8 cellular contexts compared by ENCODE assay signal in the genomic region with DNA sequence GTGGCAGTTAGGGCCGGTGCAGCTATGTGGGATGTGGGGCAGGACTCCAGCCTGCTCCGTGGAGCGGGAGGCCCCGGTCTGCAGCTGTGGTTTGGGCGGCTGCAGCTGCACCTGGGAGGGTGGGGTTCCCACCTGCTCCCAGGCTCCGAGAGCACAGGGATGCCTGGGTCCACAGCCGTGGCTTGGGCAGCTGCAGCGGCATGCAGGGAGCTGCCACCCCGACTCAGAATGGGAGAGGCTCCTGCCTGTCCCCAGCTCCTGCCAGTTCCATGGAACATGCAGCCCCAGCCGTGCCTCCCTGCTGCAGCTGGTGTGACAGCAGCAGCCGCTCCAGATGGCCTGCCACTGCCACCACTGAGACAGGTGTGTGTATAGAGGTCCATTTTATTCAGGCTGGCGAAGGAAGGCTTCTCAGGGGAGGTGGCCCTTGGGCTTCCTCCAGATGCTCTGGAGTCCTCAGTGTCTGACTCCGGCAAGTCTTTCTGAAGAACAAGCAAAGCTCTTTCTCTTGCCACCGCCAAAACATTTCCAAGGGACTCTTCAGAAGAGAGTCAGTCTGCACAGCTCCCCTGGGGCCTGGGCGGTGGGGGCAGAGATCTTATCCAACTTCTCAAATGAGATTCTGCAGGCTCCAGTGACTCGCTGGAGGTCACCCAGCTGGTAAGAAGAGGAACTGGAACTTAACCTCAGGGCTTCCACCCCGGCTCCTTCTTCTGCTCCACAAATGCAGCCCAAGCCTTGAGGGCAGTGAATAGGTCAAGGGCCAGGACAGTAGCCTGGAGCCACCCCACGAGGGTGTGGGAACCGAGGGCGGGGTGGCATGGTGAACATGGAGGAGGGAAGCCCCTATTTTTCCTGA. TPM values are rescaled to one million over a fixed set of nuclear protein-coding genes. Genes with fewer than 3 reads are reported as not detected.
DNase-seq lines count a peak whose midpoint lies in the region; ATAC-seq, FAIRE-seq and TF ChIP-seq lines count a peak whose summit lies in the region.

No MANE protein-coding gene starts in this region.

- H3K4me1 Mint-ChIP-seq in astrocyte (ENCODE audit: low read depth, unreplicated experiment), result peaks cover 8% of the 10 kb centered on the region
- no peaks in the 10 kb centered on the region for H3K4me1 Mint-ChIP-seq in activated T-helper 17 cell treated with anti-CD3 and anti-CD28 coated beads, Interleukin-2, amount 50 U/mL, for 72 hours

- no peak overlapping the region for H3K27ac Mint-ChIP-seq in astrocyte (ENCODE audit: unreplicated experiment)
- H3K27ac Mint-ChIP-seq in activated T-helper 17 cell treated with anti-CD3 and anti-CD28 coated beads, Interleukin-2, amount 50 U/mL, for 72 hours, result no peak overlapping the region

- no peak overlapping the region for H3K27ac ChIP-seq in astrocyte (ENCODE audit: low read depth, low read length)

- DNase-seq in GM12865 (ENCODE audit: low read depth) (peak; percentile 93), KBM-7 (peak; percentile 79), astrocyte (ENCODE audit: low read depth) (no peak), posterior vena cava (ENCODE audit: low spot score) (peak; percentile 85)
- DNase-seq in stimulated activated CD8-positive, alpha-beta memory T cell treated with anti-CD3 and anti-CD28 coated beads, Interleukin-4, amount 100 ng/mL, for 48 hours, result no peak
- no peak for DNase-seq in NK-92 treated with Interleukin-12 subunit alpha and Interleukin-12 subunit beta, amount 100 ng/mL, for 24 hours (lab: John Stamatoyannopoulos, UW)

- H3K36me3 ChIP-seq in astrocyte (ENCODE audit: insufficient read depth, low read length), result no peaks in the 10 kb centered on the region

- H3K9ac ChIP-seq in astrocyte (ENCODE audit: low read length), result no peak overlapping the region

- intact Hi-C loops in posterior vena cava (cut with DNase I), result no loop called here

- H3K4me3 Mint-ChIP-seq in astrocyte (ENCODE audit: unreplicated experiment), result no peak overlapping the region
- no peak overlapping the region for H3K4me3 Mint-ChIP-seq in activated T-helper 17 cell treated with anti-CD3 and anti-CD28 coated beads, Interleukin-2, amount 50 U/mL, for 72 hours

- peak overlapping the region; percentile 8 for H3K4me3 ChIP-seq in GM12865 (ENCODE audit: low read depth, low read length)
- H3K4me3 ChIP-seq in astrocyte (ENCODE audit: insufficient read depth, low read depth, low read length), result no peak overlapping the region

- no peak for FAIRE-seq in astrocyte (lab: Jason Lieb, UNC)

- peaks cover 5% of the 10 kb centered on the region for H3K4me1 ChIP-seq in astrocyte (ENCODE audit: insufficient read depth, low read length)

- TF ChIP-seq CTCF in GM12865 (IDR thresholded peaks at IDR 0.05; ENCODE audit: insufficient read depth, low read depth, low read length, missing control alignments), result no peak
- TF ChIP-seq CTCF in astrocyte (IDR thresholded peaks at IDR 0.05; ENCODE audit: insufficient read depth, low read depth, low read length), result no peak

- H3K36me3 Mint-ChIP-seq in astrocyte (ENCODE audit: low read depth, unreplicated experiment), result no peaks in the 10 kb centered on the region
- H3K36me3 Mint-ChIP-seq in activated T-helper 17 cell treated with anti-CD3 and anti-CD28 coated beads, Interleukin-2, amount 50 U/mL, for 72 hours (ENCODE audit: low read depth), result no peaks in the 10 kb centered on the region

- in situ Hi-C loops in KBM-7 (cut with MboI; ENCODE audit: low pct_unique_long_range_greater_than_20kb, low sequenced_read_pairs), result no loop called here

- no peaks in the 10 kb centered on the region for H3K79me2 ChIP-seq in astrocyte (ENCODE audit: insufficient read depth, low read length)

- no peak overlapping the region for H3K4me2 ChIP-seq in astrocyte (ENCODE audit: low read length)

- peak overlapping the region; percentile 67 for H2AFZ ChIP-seq in astrocyte (ENCODE audit: low read depth, low read length)

- H3K27me3 ChIP-seq in astrocyte (ENCODE audit: insufficient read depth, low read length), result no peaks in the 10 kb centered on the region

- H3K9me3 Mint-ChIP-seq in astrocyte (ENCODE audit: unreplicated experiment), result peaks cover 5% of the 10 kb centered on the region
- H3K9me3 Mint-ChIP-seq in activated T-helper 17 cell treated with anti-CD3 and anti-CD28 coated beads, Interleukin-2, amount 50 U/mL, for 72 hours, result no peaks in the 10 kb centered on the region

- no peaks in the 10 kb centered on the region for H3K9me3 ChIP-seq in astrocyte (ENCODE audit: insufficient read depth, low read depth, low read length)

- H4K20me1 ChIP-seq in astrocyte (ENCODE audit: insufficient read depth, low read length), result no peaks in the 10 kb centered on the region

- peaks cover 13% of the 10 kb centered on the region for H3K27me3 Mint-ChIP-seq in astrocyte (ENCODE audit: low read depth, unreplicated experiment)
- H3K27me3 Mint-ChIP-seq in activated T-helper 17 cell treated with anti-CD3 and anti-CD28 coated beads, Interleukin-2, amount 50 U/mL, for 72 hours, result peaks cover 10% of the 10 kb centered on the region

- ATAC-seq in GM21526 (IDR thresholded peaks at IDR 0.05; ENCODE audit: low FRiP score, unreplicated experiment), result peak; percentile 81
- ATAC-seq in activated T-helper 17 cell treated with anti-CD3 and anti-CD28 coated beads, Interleukin-2, amount 50 U/mL, for 72 hours (replicated peaks), result no peak

RNA-seq across cellular contexts. Expression of a gene that starts 21.6 kb away (rescaled TPM):
- total RNA-seq in astrocyte (not detected in 2 replicates), posterior vena cava (not detected)
- not detected for total RNA-seq in activated T-helper 17 cell treated with anti-CD3 and anti-CD28 coated beads, Interleukin-2, amount 50 U/mL, for 72 hours

RNA-seq across cellular contexts. Expression of a gene that starts 22.5 kb away (rescaled TPM):
- 107 and 117 TPM in 2 replicates for total RNA-seq in astrocyte
- total RNA-seq in posterior vena cava, result 10 to 100 TPM; 48.5 to 74.0 TPM
- 10 to 100 TPM in 1 of 2 donors, 1 to 10 TPM in 1; 8.7 to 24.1 TPM for total RNA-seq in activated T-helper 17 cell treated with anti-CD3 and anti-CD28 coated beads, Interleukin-2, amount 50 U/mL, for 72 hours

RNA-seq across cellular contexts. Expression of a gene that starts 46.6 kb away (rescaled TPM):
- total RNA-seq in astrocyte (18.3 and 18.7 TPM in 2 replicates), posterior vena cava (10 to 100 TPM; 16.0 to 24.6 TPM)
- 10 to 100 TPM; 64.3 to 99.4 TPM for total RNA-seq in activated T-helper 17 cell treated with anti-CD3 and anti-CD28 coated beads, Interleukin-2, amount 50 U/mL, for 72 hours

Comparison
In these comparisons a context has a peak if more than half of its experiments do, and no peak if none do; other contexts are left out.
1. DNase-seq: peak in GM12865 (single experiment), KBM-7 (single experiment) and posterior vena cava (single experiment); none in astrocyte (single experiment), stimulated activated CD8-positive, alpha-beta memory T cell treated with anti-CD3 and anti-CD28 coated beads, Interleukin-4, amount 100 ng/mL, for 48 hours (single experiment) and NK-92 treated with Interleukin-12 subunit alpha and Interleukin-12 subunit beta, amount 100 ng/mL, for 24 hours (single experiment).